ENCODE assay signal across 17 cellular contexts in genomic region chr5:149745-150450, GRCh38. TPM values are rescaled to one million over a fixed set of nuclear protein-coding genes. Genes with fewer than 3 reads are reported as not detected.
DNase-seq lines count a peak whose midpoint lies in the region; ATAC-seq and TF ChIP-seq lines count a peak whose summit lies in the region.
"Had no signal": no experiment of that assay in that cellular context is flagged by ENCODE, and none has a peak within 500 bp of the region (broad histone marks: within the 10 kb centered on the region; RNA-seq: fewer than 3 reads in every experiment).

No MANE protein-coding gene starts in this region.

- H3K4me3 ChIP-seq in upper lobe of right lung: no peak overlapping the region
- H3K4me3 ChIP-seq: BLaER1, esophagus muscularis mucosa, tibial artery had no signal

- intact Hi-C loops in upper lobe of right lung (cut with DNase I): no loop called here

- no peak overlapping the region for H3K27ac ChIP-seq in upper lobe of right lung
- H3K27ac ChIP-seq: BLaER1, esophagus muscularis mucosa, tibial artery had no signal

- DNase-seq in Daoy (ENCODE audit: low read depth) (peak; percentile 59), NCI-H2081 (lab: John Stamatoyannopoulos, UW) (peak; percentile 38 to 74), SHP77 treated with DMSO at 0.1 percent for 48 hours (lab: John Stamatoyannopoulos, UW) (peak; percentile 50), fibroblast of the conjunctiva (ENCODE audit: low read depth) (peak; percentile 17), HK-2 (ENCODE audit: unreplicated experiment) (no peak), upper lobe of right lung (no peak), omental fat pad (ENCODE audit: low spot score) (no peak)
- DNase-seq: activated naive CD4-positive, alpha-beta T cell treated with anti-CD3 and anti-CD28 coated beads for 36 hours; GF-D8; left ventricle myocardium superior; naive B cell; stimulated activated CD4-positive, alpha-beta T cell treated with anti-CD3 and anti-CD28 coated beads, Interleukin-2, amount 100 ng/mL, for 24 hours; tibial artery had no signal

- H3K27me3 ChIP-seq in upper lobe of right lung: no peaks in the 10 kb centered on the region
- H3K27me3 ChIP-seq: BLaER1, tibial artery had no signal

- TF ChIP-seq CTCF in upper lobe of right lung (IDR thresholded peaks at IDR 0.05) (no peak), omental fat pad (IDR thresholded peaks at IDR 0.05) (no peak)

- H3K36me3 ChIP-seq in upper lobe of right lung: no peaks in the 10 kb centered on the region
- H3K36me3 ChIP-seq: esophagus muscularis mucosa had no signal

- no peak for ATAC-seq in upper lobe of right lung
- no peak for ATAC-seq in omental fat pad (ENCODE audit: low FRiP score)
- ATAC-seq in GM21786 (IDR thresholded peaks at IDR 0.05; ENCODE audit: unreplicated experiment): no peak
- ATAC-seq: left ventricle myocardium superior had no signal

- no peaks in the 10 kb centered on the region for H3K4me1 ChIP-seq in upper lobe of right lung
- H3K4me1 ChIP-seq: esophagus muscularis mucosa, tibial artery had no signal

- peaks cover 6% of the 10 kb centered on the region for H3K9me3 ChIP-seq in upper lobe of right lung

RNA-seq across cellular contexts. Expression of gene LRRC14B, which starts 41.4 kb away (rescaled TPM):
- not detected in 2 replicates for total RNA-seq in Daoy (2014; rRNA removed; shearing (Covaris generic))
- not detected for total RNA-seq in upper lobe of right lung
- not detected for total RNA-seq in omental fat pad
- total RNA-seq: activated naive CD4-positive, alpha-beta T cell treated with anti-CD3 and anti-CD28 coated beads for 36 hours; esophagus muscularis mucosa; renal cortical epithelial cell had no signal

RNA-seq across cellular contexts. Expression of gene PLEKHG4B, which starts 57.9 kb away (rescaled TPM):
- 9.0 and 13.5 TPM in 2 replicates for total RNA-seq in Daoy (2014; rRNA removed; shearing (Covaris generic))
- total RNA-seq in upper lobe of right lung (2.0 TPM), omental fat pad (under 1 TPM in 3 of 4 donors, not detected in 1; 0.44 to 0.65 (median 0.60) TPM)
- total RNA-seq: activated naive CD4-positive, alpha-beta T cell treated with anti-CD3 and anti-CD28 coated beads for 36 hours; left ventricle myocardium superior had no signal

Comparison
In these comparisons a context has a peak if more than half of its experiments do, and no peak if none do; other contexts are left out.
1. DNase-seq: peak in Daoy (single experiment), NCI-H2081 (2 of 2), SHP77 treated with DMSO at 0.1 percent for 48 hours (single experiment) and fibroblast of the conjunctiva (single experiment); none in HK-2 (single experiment), upper lobe of right lung (single experiment) and omental fat pad (single experiment).